ENCODE assay signal across 8 cellular contexts in the genomic region with DNA sequence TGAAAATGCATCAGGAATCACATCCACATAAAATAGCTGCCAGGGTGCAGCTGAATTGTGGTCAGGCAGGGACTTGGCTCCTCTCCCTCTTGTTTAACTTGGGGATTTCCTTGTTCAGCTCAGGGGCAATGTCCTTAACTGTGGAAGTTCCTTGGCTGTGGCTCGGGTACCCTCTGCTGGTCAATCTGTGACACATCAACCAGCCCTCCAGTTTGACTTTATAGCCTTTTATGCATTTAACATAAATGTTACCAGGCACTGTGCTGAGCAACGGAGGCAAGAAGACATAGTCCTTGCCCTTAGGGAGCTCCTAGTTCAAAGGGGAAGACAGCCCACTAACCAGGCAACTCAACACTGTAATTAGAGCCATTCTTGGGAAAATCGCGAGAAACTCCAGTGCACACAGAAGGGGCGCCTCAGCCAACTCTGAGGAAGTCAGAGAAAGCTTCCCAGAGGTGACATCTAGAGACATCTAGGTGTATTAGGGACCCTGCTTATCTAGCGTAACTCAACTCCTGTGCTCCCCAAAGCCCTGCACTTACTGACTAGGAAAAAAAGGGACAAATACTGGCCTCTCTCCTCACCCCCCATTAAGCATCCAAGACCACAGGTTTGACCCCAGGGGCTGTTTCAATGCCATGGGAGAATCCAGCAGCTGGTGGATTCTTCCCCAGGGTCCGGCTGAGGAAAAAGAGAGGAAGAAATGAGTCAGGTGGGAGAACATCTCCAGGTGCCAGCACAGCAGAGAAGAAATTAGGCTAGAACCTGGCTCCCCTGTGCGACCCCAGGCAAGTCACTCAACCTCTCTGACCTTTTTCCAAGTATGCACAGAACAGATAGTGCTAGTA. TPM values are rescaled to one million over a fixed set of nuclear protein-coding genes. Genes with fewer than 3 reads are reported as not detected.
A peak's percentile ranks its signal among the peaks of the same experiment; 100 is the strongest.
DNase-seq lines count a peak whose midpoint lies in the region; ATAC-seq and TF ChIP-seq lines count a peak whose summit lies in the region.

No MANE protein-coding gene starts in this region.

- H3K4me3 ChIP-seq in AG04450 (ENCODE audit: low read depth, low read length) (no peak overlapping the region), left lung (no peak overlapping the region)

- POLR2A ChIA-PET in AG04450 (lab: Yijun Ruan, JAX) = interaction anchor here (1.0 kb wide), 1 partner anchor 236 kb away, joined by 3 read pairs; no protein-coding TSS in a partner anchor
- POLR2A ChIA-PET in activated B cell treated with CpG ODN at 0.5 μM for 24 hours (lab: Charles Lee) = interaction anchor here (0.6 to 8.8 kb wide), 10 partner anchors 11 to 369 kb away, joined by 3 to 154 read pairs (median 8); partner anchors contain the start of genes EEF2K, MOSMO, PDZD9 and POLR3E

- H3K27ac Mint-ChIP-seq in activated B cell treated with CpG ODN at 0.5 μM for 24 hours = peak overlapping the region; percentile 100
- peak overlapping the region; percentile 59 for H3K27ac Mint-ChIP-seq in chondrocyte (ENCODE audit: unreplicated experiment)

- peaks cover 20 to 36% of the 10 kb centered on the region in 2 donors for H3K4me1 ChIP-seq in left lung

- no peaks in the 10 kb centered on the region for H3K9me3 Mint-ChIP-seq in activated B cell treated with CpG ODN at 0.5 μM for 24 hours
- H3K9me3 Mint-ChIP-seq in chondrocyte (ENCODE audit: low read depth) = no peaks in the 10 kb centered on the region

- no peaks in the 10 kb centered on the region for H3K27me3 Mint-ChIP-seq in activated B cell treated with CpG ODN at 0.5 μM for 24 hours
- H3K27me3 Mint-ChIP-seq in chondrocyte (ENCODE audit: low read depth) = no peaks in the 10 kb centered on the region

- intact Hi-C loops in activated B cell treated with CpG ODN at 0.5 μM for 24 hours (cut with micrococcal nuclease) = loop anchor here (1.0 to 5.0 kb wide), 4 partner anchors 90 to 482 kb away; partner anchors contain the start of gene PDZD9
- intact Hi-C loops in left lung (cut with DNase I) = loop anchor here in 1 of 2 donors (10.0 kb wide), 1 partner anchor 184 kb away; the partner anchor contains the start of genes MOSMO and PDZD9

- H3K4me3 Mint-ChIP-seq in activated B cell treated with CpG ODN at 0.5 μM for 24 hours = peak overlapping the region; percentile 95
- H3K4me3 Mint-ChIP-seq in chondrocyte (ENCODE audit: unreplicated experiment) = peak overlapping the region; percentile 35

- H3K36me3 Mint-ChIP-seq in activated B cell treated with CpG ODN at 0.5 μM for 24 hours (ENCODE audit: low read depth) = peaks cover 2% of the 10 kb centered on the region
- no peaks in the 10 kb centered on the region for H3K36me3 Mint-ChIP-seq in chondrocyte (ENCODE audit: low read depth)

- peak; percentile 93 for TF ChIP-seq CTCF in AG04450 (IDR thresholded peaks at IDR 0.05; ENCODE audit: low read depth, low read length)
- TF ChIP-seq CTCF in GM20000 (IDR thresholded peaks at IDR 0.05; ENCODE audit: extremely low read depth, missing control alignments) = peak; percentile 49
- TF ChIP-seq CTCF in activated B cell treated with CpG ODN at 0.5 μM for 24 hours (IDR thresholded peaks at IDR 0.05) = no peak
- peak; percentile 94 for TF ChIP-seq CTCF in chondrocyte (IDR thresholded peaks at IDR 0.05)
- TF ChIP-seq CTCF in left lung (IDR thresholded peaks at IDR 0.05) = peak; percentile 81 to 84

- DNase-seq in AG04450 (ENCODE audit: low read depth, low spot score) (peak; percentile 86), GM20000 (ENCODE audit: low spot score) (peak; percentile 68), NCI-H446 treated with DMSO at 0.1 percent for 48 hours (lab: John Stamatoyannopoulos, UW) (peak; percentile 33), activated B cell treated with CpG ODN at 0.5 μM for 24 hours (peak; percentile 26), chondrocyte (ENCODE audit: low spot score) (no peak), left lung (peak in 1 of 2 donors; percentile 73)
- DNase-seq in stimulated activated CD4-positive, alpha-beta T cell treated with anti-CD3 and anti-CD28 coated beads, Interleukin-4, amount 100 ng/mL, for 24 hours = peak; percentile 72

- ATAC-seq in activated B cell treated with CpG ODN at 0.5 μM for 24 hours (ENCODE audit: low read depth) (no peak), left lung (peak; percentile 3), HG02642 (IDR thresholded peaks at IDR 0.05; ENCODE audit: poor library complexity, unreplicated experiment) (no peak)

- CTCF ChIA-PET in AG04450 (lab: Charles Lee) = interaction anchor here (0.5 to 5.2 kb wide), 46 partner anchors 9 to 543 kb away, joined by 3 to 187 read pairs (median 5); partner anchors contain the start of genes MOSMO, PDZD9 and UQCRC2
- CTCF ChIA-PET in activated B cell treated with CpG ODN at 0.5 μM for 24 hours (lab: Charles Lee) = interaction anchor here (0.6 to 4.1 kb wide), 21 partner anchors 9 to 606 kb away, joined by 3 to 66 read pairs (median 3); partner anchors contain the start of genes EEF2K, PDZD9 and POLR3E

- no peak overlapping the region for H3K27ac ChIP-seq in AG04450 (ENCODE audit: low read depth, low read length)
- H3K27ac ChIP-seq in left lung = peak overlapping the region; percentile 93 to 97

- H3K9me3 ChIP-seq in AG04450 (ENCODE audit: control insufficient read depth, insufficient read depth, low read length) (no peaks in the 10 kb centered on the region), left lung (no peaks in the 10 kb centered on the region)

- H3K36me3 ChIP-seq in left lung = no peaks in the 10 kb centered on the region

- peaks cover 5% of the 10 kb centered on the region for H3K27me3 ChIP-seq in AG04450 (ENCODE audit: control insufficient read depth, insufficient read depth, low read length)
- no peaks in the 10 kb centered on the region for H3K27me3 ChIP-seq in left lung

- peaks cover 57% of the 10 kb centered on the region for H3K4me1 Mint-ChIP-seq in activated B cell treated with CpG ODN at 0.5 μM for 24 hours
- H3K4me1 Mint-ChIP-seq in chondrocyte (ENCODE audit: low read depth) = peaks cover 25% of the 10 kb centered on the region

RNA-seq across cellular contexts. Expression of gene EEF2K, which starts 17.3 kb away (rescaled TPM):
- polyA plus RNA-seq in AG04450 (2011; rRNA removed) = 9.6 and 13.5 TPM in 2 replicates
- 32.8 and 37.2 TPM in 2 replicates for polyA minus RNA-seq in AG04450 (2011; rRNA and poly(A)+ RNA removed)
- 26.5 and 29.7 TPM in 2 replicates for total RNA-seq in activated B cell treated with CpG ODN at 0.5 μM for 24 hours
- 32.6 to 37.5 TPM (median 34.3 TPM) in 3 replicates for total RNA-seq in chondrocyte
- total RNA-seq in left lung = 10 to 100 TPM; 21.2 to 32.8 TPM

RNA-seq across cellular contexts. Expression of gene SDR42E2, which starts 26.5 kb away (rescaled TPM):
- polyA plus RNA-seq in AG04450 (2011; rRNA removed) = not detected in 2 replicates
- 0.09 TPM in 1 of 2 replicates, not detected in the other for polyA minus RNA-seq in AG04450 (2011; rRNA and poly(A)+ RNA removed)
- total RNA-seq in activated B cell treated with CpG ODN at 0.5 μM for 24 hours (0.18 and 0.22 TPM in 2 replicates), chondrocyte (not detected in 3 replicates), left lung (under 1 TPM in 1 of 2 donors, not detected in 1; 0.10 TPM)
